In genomic region chr12:76880156-76881023, GRCh38 we compare ENCODE assay signal across 10 cellular contexts. TPM values are rescaled to one million over a fixed set of nuclear protein-coding genes. Genes with fewer than 3 reads are reported as not detected.
DNase-seq lines count a peak whose midpoint lies in the region; ATAC-seq lines count a peak whose summit lies in the region.
"Had no signal": no experiment of that assay in that cellular context is flagged by ENCODE, and none has a peak within 500 bp of the region (broad histone marks: within the 10 kb centered on the region; RNA-seq: fewer than 3 reads in every experiment).

No MANE protein-coding gene starts in this region.

- ATAC-seq in stimulated activated effector memory CD8-positive, alpha-beta T cell treated with anti-CD3 and anti-CD28 coated beads, Interleukin-12 subunit alpha, Interleukin-12 subunit beta, amount 100 ng/mL, for 72 hours, result no peak
- ATAC-seq in GM19395 (IDR thresholded peaks at IDR 0.05; ENCODE audit: unreplicated experiment), result no peak
- no peak for ATAC-seq in GM21447 (IDR thresholded peaks at IDR 0.05; ENCODE audit: unreplicated experiment)

- H3K4me3 Mint-ChIP-seq in T-helper 1 cell treated with Interleukin-12 subunit alpha and Interleukin-12 subunit beta and Interleukin-4 antibody, amounts not matched to agents 30 μg/mL and 1 μg/mL, for 36 hours, result peak overlapping the region; percentile 85
- H3K4me3 Mint-ChIP-seq in activated T-helper 2 cell treated with anti-CD3 and anti-CD28 coated beads, Interferon-gamma antibody, Interleukin-2, Interleukin-4, amounts not matched to agents 10 μg/mL and 5 μg/mL and 100 μg/mL, durations not matched to agents 14 hours and 24 hours and 36 hours (ENCODE audit: low read depth), result peak overlapping the region; percentile 82
- peak overlapping the region; percentile 92 for H3K4me3 Mint-ChIP-seq in stimulated activated effector memory CD8-positive, alpha-beta T cell treated with anti-CD3 and anti-CD28 coated beads, Interleukin-12 subunit alpha, Interleukin-12 subunit beta, amount 100 ng/mL, for 72 hours

- H3K9me3 ChIP-seq in iPS-15b (ENCODE audit: control insufficient read depth, insufficient read depth, low read length), result no peaks in the 10 kb centered on the region

- no peaks in the 10 kb centered on the region for H3K36me3 Mint-ChIP-seq in T-helper 1 cell treated with Interleukin-12 subunit alpha and Interleukin-12 subunit beta and Interleukin-4 antibody, amounts not matched to agents 30 μg/mL and 1 μg/mL, for 36 hours (ENCODE audit: low read depth)
- no peaks in the 10 kb centered on the region for H3K36me3 Mint-ChIP-seq in activated T-helper 2 cell treated with anti-CD3 and anti-CD28 coated beads, Interferon-gamma antibody, Interleukin-2, Interleukin-4, amounts not matched to agents 10 μg/mL and 5 μg/mL and 100 μg/mL, durations not matched to agents 14 hours and 24 hours and 36 hours (ENCODE audit: low read depth)
- peaks cover 5% of the 10 kb centered on the region for H3K36me3 Mint-ChIP-seq in stimulated activated effector memory CD8-positive, alpha-beta T cell treated with anti-CD3 and anti-CD28 coated beads, Interleukin-12 subunit alpha, Interleukin-12 subunit beta, amount 100 ng/mL, for 72 hours

- peaks cover 7% of the 10 kb centered on the region for H3K27me3 ChIP-seq in iPS-15b (ENCODE audit: control insufficient read depth, insufficient read depth, low read length)

- H3K4me1 Mint-ChIP-seq in T-helper 1 cell treated with Interleukin-12 subunit alpha and Interleukin-12 subunit beta and Interleukin-4 antibody, amounts not matched to agents 30 μg/mL and 1 μg/mL, for 36 hours (ENCODE audit: low read depth), result peaks cover 11% of the 10 kb centered on the region
- peaks cover 3% of the 10 kb centered on the region for H3K4me1 Mint-ChIP-seq in activated T-helper 2 cell treated with anti-CD3 and anti-CD28 coated beads, Interferon-gamma antibody, Interleukin-2, Interleukin-4, amounts not matched to agents 10 μg/mL and 5 μg/mL and 100 μg/mL, durations not matched to agents 14 hours and 24 hours and 36 hours (ENCODE audit: low read depth)
- peaks cover 13% of the 10 kb centered on the region for H3K4me1 Mint-ChIP-seq in stimulated activated effector memory CD8-positive, alpha-beta T cell treated with anti-CD3 and anti-CD28 coated beads, Interleukin-12 subunit alpha, Interleukin-12 subunit beta, amount 100 ng/mL, for 72 hours

- H3K27ac Mint-ChIP-seq in T-helper 1 cell treated with Interleukin-12 subunit alpha and Interleukin-12 subunit beta and Interleukin-4 antibody, amounts not matched to agents 30 μg/mL and 1 μg/mL, for 36 hours, result no peak overlapping the region
- no peak overlapping the region for H3K27ac Mint-ChIP-seq in activated T-helper 2 cell treated with anti-CD3 and anti-CD28 coated beads, Interferon-gamma antibody, Interleukin-2, Interleukin-4, amounts not matched to agents 10 μg/mL and 5 μg/mL and 100 μg/mL, durations not matched to agents 14 hours and 24 hours and 36 hours
- H3K27ac Mint-ChIP-seq in stimulated activated effector memory CD8-positive, alpha-beta T cell treated with anti-CD3 and anti-CD28 coated beads, Interleukin-12 subunit alpha, Interleukin-12 subunit beta, amount 100 ng/mL, for 72 hours, result no peak overlapping the region

- H3K27me3 Mint-ChIP-seq in T-helper 1 cell treated with Interleukin-12 subunit alpha and Interleukin-12 subunit beta and Interleukin-4 antibody, amounts not matched to agents 30 μg/mL and 1 μg/mL, for 36 hours (ENCODE audit: low read depth), result peaks cover 63% of the 10 kb centered on the region
- H3K27me3 Mint-ChIP-seq in activated T-helper 2 cell treated with anti-CD3 and anti-CD28 coated beads, Interferon-gamma antibody, Interleukin-2, Interleukin-4, amounts not matched to agents 10 μg/mL and 5 μg/mL and 100 μg/mL, durations not matched to agents 14 hours and 24 hours and 36 hours (ENCODE audit: low read depth), result peaks cover 57% of the 10 kb centered on the region

- H3K36me3 ChIP-seq in iPS-15b (ENCODE audit: control insufficient read depth, insufficient read depth, low read length), result no peaks in the 10 kb centered on the region

- no peaks in the 10 kb centered on the region for H3K9me3 Mint-ChIP-seq in T-helper 1 cell treated with Interleukin-12 subunit alpha and Interleukin-12 subunit beta and Interleukin-4 antibody, amounts not matched to agents 30 μg/mL and 1 μg/mL, for 36 hours
- no peaks in the 10 kb centered on the region for H3K9me3 Mint-ChIP-seq in activated T-helper 2 cell treated with anti-CD3 and anti-CD28 coated beads, Interferon-gamma antibody, Interleukin-2, Interleukin-4, amounts not matched to agents 10 μg/mL and 5 μg/mL and 100 μg/mL, durations not matched to agents 14 hours and 24 hours and 36 hours
- H3K9me3 Mint-ChIP-seq in stimulated activated effector memory CD8-positive, alpha-beta T cell treated with anti-CD3 and anti-CD28 coated beads, Interleukin-12 subunit alpha, Interleukin-12 subunit beta, amount 100 ng/mL, for 72 hours, result no peaks in the 10 kb centered on the region

- peak overlapping the region; percentile 68 for H3K4me3 ChIP-seq in iPS-15b (ENCODE audit: low read depth, low read length)

- no peak overlapping the region for H3K9ac ChIP-seq in iPS-15b (ENCODE audit: low read depth, low read length)

- intact Hi-C loops in activated T-helper 2 cell treated with anti-CD3 and anti-CD28 coated beads, Interferon-gamma antibody, Interleukin-2, Interleukin-4, amounts not matched to agents 10 μg/mL and 5 μg/mL and 100 μg/mL, durations not matched to agents 14 hours and 24 hours and 36 hours (cut with micrococcal nuclease), result no loop called here

- DNase-seq in T-helper 1 cell (no peak), NK-92 (lab: John Stamatoyannopoulos, UW; ENCODE audit: unreplicated experiment) (no peak)
- DNase-seq in activated T-helper 2 cell treated with anti-CD3 and anti-CD28 coated beads, Interferon-gamma antibody, Interleukin-2, Interleukin-4, amounts not matched to agents 10 μg/mL and 5 μg/mL and 100 μg/mL, durations not matched to agents 14 hours and 24 hours and 36 hours (ENCODE audit: low spot score), result no peak
- DNase-seq in stimulated activated effector memory CD8-positive, alpha-beta T cell treated with anti-CD3 and anti-CD28 coated beads, Interleukin-12 subunit alpha, Interleukin-12 subunit beta, amount 100 ng/mL, for 72 hours (ENCODE audit: low spot score in 2 of 2), result no peak
- DNase-seq: activated CD8-positive, alpha-beta memory T cell treated with anti-CD3 and anti-CD28 coated beads, Interleukin-2, amount 50 U/mL, for 4 hours; NCI-H446 treated with DMSO at 0.1 percent for 48 hours had no signal

- H3K4me1 ChIP-seq in iPS-15b (ENCODE audit: control insufficient read depth, insufficient read depth, low read length), result peaks cover 13% of the 10 kb centered on the region

RNA-seq across cellular contexts. Expression of gene CSRP2, which starts 1.6 kb away (rescaled TPM):
- 0.84 and 3.5 TPM in 2 replicates for total RNA-seq in activated T-helper 2 cell treated with anti-CD3 and anti-CD28 coated beads, Interferon-gamma antibody, Interleukin-2, Interleukin-4, amounts not matched to agents 10 μg/mL and 5 μg/mL and 100 μg/mL, durations not matched to agents 14 hours and 24 hours and 36 hours
